1 cellular context compared by ENCODE assay signal in the genomic region with DNA sequence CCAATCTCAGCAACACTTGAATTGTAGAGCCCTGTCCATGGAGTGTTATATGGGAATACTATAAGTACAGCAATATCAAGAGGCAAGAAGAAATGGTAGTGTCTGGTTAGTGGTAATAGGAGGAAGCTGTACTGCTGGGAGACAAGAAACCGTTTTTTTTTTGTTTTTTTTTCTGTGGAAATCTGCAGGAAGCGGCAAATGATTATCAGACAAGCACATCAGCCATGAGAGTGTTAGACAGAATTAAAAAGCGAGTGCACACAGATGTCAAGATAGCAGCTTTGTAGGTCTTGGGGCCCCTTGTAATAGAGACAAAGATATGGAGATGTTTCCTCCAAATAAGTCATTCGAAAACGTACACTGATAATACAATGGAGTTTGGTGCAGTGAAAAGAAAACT.
TF ChIP-seq lines count a peak whose summit lies in the region.

No MANE protein-coding gene starts in this region.

TF ChIP-seq in HEK293T, 16 proteins besides CTCF, POLR2A, EP300 and RAD21 (continued from another document):
- TF ChIP-seq NFRKB (IDR thresholded peaks at IDR 0.05) (no peak), SP1 (IDR thresholded peaks at IDR 0.05) (no peak), FOXA1 (IDR thresholded peaks at IDR 0.05) (no peak), FOXK2 (IDR thresholded peaks at IDR 0.05) (no peak), ELF4 (IDR thresholded peaks at IDR 0.05) (no peak)
- TF ChIP-seq, protein P1, sequence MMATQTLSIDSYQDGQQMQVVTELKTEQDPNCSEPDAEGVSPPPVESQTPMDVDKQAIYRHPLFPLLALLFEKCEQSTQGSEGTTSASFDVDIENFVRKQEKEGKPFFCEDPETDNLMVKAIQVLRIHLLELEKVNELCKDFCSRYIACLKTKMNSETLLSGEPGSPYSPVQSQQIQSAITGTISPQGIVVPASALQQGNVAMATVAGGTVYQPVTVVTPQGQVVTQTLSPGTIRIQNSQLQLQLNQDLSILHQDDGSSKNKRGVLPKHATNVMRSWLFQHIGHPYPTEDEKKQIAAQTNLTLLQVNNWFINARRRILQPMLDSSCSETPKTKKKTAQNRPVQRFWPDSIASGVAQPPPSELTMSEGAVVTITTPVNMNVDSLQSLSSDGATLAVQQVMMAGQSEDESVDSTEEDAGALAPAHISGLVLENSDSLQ (IDR thresholded peaks at IDR 0.05): no peak
